In genomic region chr7:50724526-50725520, GRCh38 we compare ENCODE assay signal across 22 cellular contexts. TPM values are rescaled to one million over a fixed set of nuclear protein-coding genes. Genes with fewer than 3 reads are reported as not detected.
A peak's percentile ranks its signal among the peaks of the same experiment; 100 is the strongest.
DNase-seq lines count a peak whose midpoint lies in the region; ATAC-seq, FAIRE-seq and TF ChIP-seq lines count a peak whose summit lies in the region.
"Had no signal": no experiment of that assay in that cellular context is flagged by ENCODE, and none has a peak within 500 bp of the region (broad histone marks: within the 10 kb centered on the region; RNA-seq: fewer than 3 reads in every experiment).

No MANE protein-coding gene starts in this region.

- H3K9ac ChIP-seq in BLaER1 (peak overlapping the region; percentile 2; the same call in 1 of the 2 replicates), K562 (ENCODE audit: insufficient read depth in 1 of 2, low read depth in 2 of 2, low read length in 2 of 2) (no peak overlapping the region)

- H3K4me2 ChIP-seq in BLaER1, result peak overlapping the region; percentile 86
- H3K4me2 ChIP-seq in K562 (ENCODE audit: insufficient read depth, low read length), result no peak overlapping the region
- H3K4me2 ChIP-seq in OCI-LY7 (ENCODE audit: low read length), result no peak overlapping the region

- 85% methylated on average over 18 of the region's 18 CpGs for WGBS in K562 (ENCODE audit: insufficient coverage, low coverage, missing lambda C conversion rate)
- 84 to 92% methylated on average over 14 of the region's 18 CpGs for WGBS in mesodermal cell (ENCODE audit: insufficient coverage in 2 of 2), 2 experiments

- H3K27me3 ChIP-seq in BLaER1 (no peaks in the 10 kb centered on the region), K562 (ENCODE audit: control insufficient read depth in 2 of 2, insufficient read depth in 2 of 2, low read length in 2 of 2) (no peaks in the 10 kb centered on the region)
- H3K27me3 ChIP-seq: heart left ventricle, testis had no signal

- CTCF ChIA-PET in K562 (lab: Yijun Ruan, JAX; ENCODE audit: low intra/inter-chr PET ratio) (no interaction called here), OCI-LY7 (lab: Charles Lee; ENCODE audit: unreplicated experiment) (interaction anchor here (0.6 kb wide), 1 partner anchor 87 kb away, joined by 3 read pairs; no protein-coding TSS in a partner anchor)

- no peak for TF ChIP-seq EP300 in K562 (IDR thresholded peaks at IDR 0.05; ENCODE audit: low read length)

- H3K9me1 ChIP-seq in K562 (ENCODE audit: control insufficient read depth, insufficient read depth, low read length), result no peaks in the 10 kb centered on the region

- ATAC-seq in K562 (peak; percentile 25; the same call in 2 of the 3 replicates), GM19023 (IDR thresholded peaks at IDR 0.05; ENCODE audit: unreplicated experiment) (no peak)
- ATAC-seq: activated T-helper 17 cell treated with anti-CD3 and anti-CD28 coated beads, Interleukin-2, amount 50 U/mL, for 72 hours; heart left ventricle had no signal

- H3K9me3 ChIP-seq in BLaER1 (no peaks in the 10 kb centered on the region), K562 (replicated peaks; ENCODE audit: control insufficient read depth, insufficient read depth, low read depth, low read length) (no peaks in the 10 kb centered on the region), mesodermal cell (ENCODE audit: control insufficient read depth, low read length) (no peaks in the 10 kb centered on the region), OCI-LY7 (ENCODE audit: low read length) (no peaks in the 10 kb centered on the region)
- H3K9me3 ChIP-seq: heart left ventricle, testis had no signal

- no TSS peak for BruUV-seq in K562 (replicated peaks; lab: Mats Ljungman, UMichigan)
- BruUV-seq in OCI-LY7 (replicated peaks; lab: Mats Ljungman, UMichigan), result no TSS peak

- no peak for FAIRE-seq in K562 (lab: Jason Lieb, UNC)
- FAIRE-seq: islet of Langerhans had no signal

- no peak for TF ChIP-seq RAD21 in K562 (CRISPR knock-in tag; conservative IDR thresholded peaks at IDR 0.05 in 1 of 2, IDR thresholded peaks at IDR 0.05 in 1 of 2)

- TF ChIP-seq POLR2A in K562 (conservative IDR thresholded peaks at IDR 0.05), result no peak

- H3K36me3 ChIP-seq in BLaER1, result peaks cover 34% of the 10 kb centered on the region
- H3K36me3 ChIP-seq in K562 (ENCODE audit: control insufficient read depth, insufficient read depth, low read length), result peaks cover 14% of the 10 kb centered on the region; the same call in 1 of the 3 replicates
- H3K36me3 ChIP-seq in mesodermal cell (ENCODE audit: control insufficient read depth, insufficient read depth, low read length), result peaks cover 33% of the 10 kb centered on the region
- H3K36me3 ChIP-seq in OCI-LY7 (ENCODE audit: insufficient read depth, low read length), result no peaks in the 10 kb centered on the region
- H3K36me3 ChIP-seq: WERI-Rb-1 had no signal

- H2AFZ ChIP-seq in K562 (ENCODE audit: low read depth, low read length), result no peak overlapping the region
- H2AFZ ChIP-seq in OCI-LY7 (ENCODE audit: low read length), result no peak overlapping the region

- H3K4me3 ChIP-seq in BLaER1 (peak overlapping the region; percentile 38), K562 (no peak overlapping the region), mesodermal cell (ENCODE audit: extremely low read depth, insufficient read depth, low read length, poor library complexity, severe bottlenecking) (no peak overlapping the region), OCI-LY7 (ENCODE audit: low read depth, low read length, poor library complexity, severe bottlenecking) (no peak overlapping the region)
- no peak overlapping the region for H3K4me3 ChIP-seq in Jurkat, Clone E6-1 (ENCODE audit: low read length)
- H3K4me3 ChIP-seq: heart left ventricle, testis had no signal

- H4K20me1 ChIP-seq in BLaER1 (peaks cover 10% of the 10 kb centered on the region; the same call in 1 of the 2 replicates), K562 (replicated peaks; ENCODE audit: control insufficient read depth, insufficient read depth, low read length) (peaks cover 34% of the 10 kb centered on the region), OCI-LY7 (ENCODE audit: insufficient read depth, low read length) (no peaks in the 10 kb centered on the region)

- H3K9me2 ChIP-seq in OCI-LY7 (ENCODE audit: insufficient read depth, low read length), result no peaks in the 10 kb centered on the region

- H3K79me2 ChIP-seq in K562 (ENCODE audit: control insufficient read depth, insufficient read depth, low read length), result peaks cover 74% of the 10 kb centered on the region
- H3K79me2 ChIP-seq in OCI-LY7 (ENCODE audit: insufficient read depth, low read depth, low read length), result no peaks in the 10 kb centered on the region

- intact Hi-C loops in K562 (cut with micrococcal nuclease), result loop anchor here (5.0 kb wide), 1 partner anchor 67 kb away; no protein-coding TSS in a partner anchor
- intact Hi-C loops in OCI-LY7 (cut with micrococcal nuclease; ENCODE audit: unreplicated experiment), result no loop called here

- peak; percentile 11 for DNase-seq in Jurkat, Clone E6-1 (ENCODE audit: low read depth, low spot score)
- DNase-seq in K562 (ENCODE audit: extremely low read depth in 1 of 4, low spot score in 3 of 4), result no peak
- DNase-seq in NCI-H524 (lab: John Stamatoyannopoulos, UW), result no peak
- DNase-seq in OCI-LY7 (ENCODE audit: low spot score), result no peak
- no peak for DNase-seq in NCI-H510A (lab: John Stamatoyannopoulos, UW)
- DNase-seq: amniotic stem cell; CD4-positive, alpha-beta memory T cell; DND-41; effector CD8-positive, alpha-beta T cell; heart left ventricle; MV-4-11; NCI-H187 treated with DMSO at 0.1 percent for 48 hours; NK-92 treated with Interleukin-12 subunit alpha and Interleukin-12 subunit beta, amount 100 ng/mL, for 24 hours; SW 1271; WERI-Rb-1 had no signal

- POLR2A ChIA-PET in K562 (lab: Yijun Ruan, JAX) (no interaction called here), OCI-LY7 (lab: Charles Lee) (no interaction called here)

- H3K4me1 ChIP-seq in BLaER1, result peaks cover 64% of the 10 kb centered on the region
- H3K4me1 ChIP-seq in K562 (replicated peaks in 1 of 2; ENCODE audit: control insufficient read depth in 2 of 2, insufficient read depth in 2 of 2, low read length in 2 of 2), result peaks cover 3 to 10% of the 10 kb centered on the region in 2 experiments; a peak in 3 of 5 replicates
- peaks cover 38% of the 10 kb centered on the region for H3K4me1 ChIP-seq in mesodermal cell (ENCODE audit: control insufficient read depth, insufficient read depth, low read length, poor library complexity, severe bottlenecking)
- H3K4me1 ChIP-seq in OCI-LY7 (ENCODE audit: insufficient read depth, low read length, poor library complexity, severe bottlenecking), result no peaks in the 10 kb centered on the region

- in situ Hi-C loops in K562 (cut with MboI), result no loop called here

- H3K27ac ChIP-seq in BLaER1 (peak overlapping the region; percentile 50), K562 (ENCODE audit: extremely low read depth, low read depth, low read length) (no peak overlapping the region), mesodermal cell (ENCODE audit: low read depth, low read length, severe bottlenecking) (peak overlapping the region; percentile 49), OCI-LY7 (ENCODE audit: low read depth, low read length, poor library complexity, severe bottlenecking) (no peak overlapping the region)
- H3K27ac ChIP-seq: RWPE1, testis, WERI-Rb-1 had no signal

- TF ChIP-seq CTCF in K562 (IDR thresholded peaks at IDR 0.05 in 2 of 3, conservative IDR thresholded peaks at IDR 0.05 in 1 of 3; ENCODE audit: insufficient read depth in 2 of 3, low read depth in 1 of 3, low read length in 3 of 3), result no peak
- TF ChIP-seq CTCF in OCI-LY7 (conservative IDR thresholded peaks at IDR 0.05; ENCODE audit: low read length), result no peak

TF ChIP-seq in K562, 482 proteins besides CTCF, POLR2A, EP300 and RAD21:
- TF ChIP-seq CBFB (CRISPR knock-in tag; IDR thresholded peaks at IDR 0.05) (no peak), ZNF263 (CRISPR knock-in tag; IDR thresholded peaks at IDR 0.05; ENCODE audit: borderline replicate concordance) (peak; percentile 41; the same call in 1 of the 2 replicates), SMAD4 (CRISPR knock-in tag; conservative IDR thresholded peaks at IDR 0.05) (no peak), U2AF1 (optimal IDR thresholded peaks at IDR 0.05; ENCODE audit: low read depth, low read length) (no peak)

RNA-seq across cellular contexts. Expression of gene GRB10, which starts 57.9 kb away (rescaled TPM):
- polyA plus RNA-seq in Jurkat, Clone E6-1 (2012; ENCODE audit: insufficient read depth, insufficient read length), result 16.2 TPM
- total RNA-seq in K562 (2011; cell fraction: chromatin; rRNA removed; ENCODE audit: low replicate concordance), result 155 and 246 TPM in 2 replicates
- 95.1 and 108 TPM in 2 replicates for total RNA-seq in K562 (2011; cell fraction: nucleolus; rRNA removed)
- 149 and 184 TPM in 2 replicates for total RNA-seq in K562 (2011; cell fraction: nucleoplasm; rRNA removed)
- total RNA-seq in K562 (2014; rRNA removed), result 56.5 and 57.4 TPM in 2 replicates
- total RNA-seq in K562 (2014; rRNA removed; fragmentation: Illumina TruSeq; extraction: Trizol), result 43.4 and 44.0 TPM in 2 replicates
- total RNA-seq in K562 (2015; rRNA removed; fragmentation: Illumina TruSeq; extraction: Trizol), result 25.8 and 28.6 TPM in 2 replicates
- total RNA-seq in K562 (2021), result 77.7 and 88.5 TPM in 2 replicates
- 26.9 and 28.0 TPM in 2 replicates for polyA plus RNA-seq in K562 (2011; rRNA removed)
- polyA plus RNA-seq in K562 (2011; cell fraction: cytosol; rRNA removed), result 24.2 and 25.9 TPM in 2 replicates
- 56.8 and 69.8 TPM in 2 replicates for polyA plus RNA-seq in K562 (2011; cell fraction: nucleus; rRNA removed)
- polyA plus RNA-seq in K562 (2012), result 33.8 and 79.4 TPM in 2 replicates
- 48.1 and 49.0 TPM in 2 replicates for polyA plus RNA-seq in K562 (2014; fragmentation: Illumina TruSeq; extraction: Trizol)
- polyA plus RNA-seq in K562 (2014; fragmentation: Nextera tagmentation; extraction: Ambion mirVana), result 1 to 10 TPM; 8.9 to 9.9 TPM
- 39.0 and 40.7 TPM in 2 replicates for polyA plus RNA-seq in K562 (2014; rRNA removed)
- 62.8 and 74.1 TPM in 2 replicates for polyA minus RNA-seq in K562 (2011; rRNA and poly(A)+ RNA removed)
- polyA minus RNA-seq in K562 (2011; cell fraction: cytosol; rRNA and poly(A)+ RNA removed), result 35.8 and 51.6 TPM in 2 replicates
- polyA minus RNA-seq in K562 (2011; cell fraction: nucleus; rRNA and poly(A)+ RNA removed), result 75.0 and 114 TPM in 2 replicates
- 51.5 TPM for polyA plus RNA-seq in mesodermal cell (2013, experiment 1 of 2)
- polyA plus RNA-seq in mesodermal cell (2013, experiment 2 of 2), result 45.9 TPM
- total RNA-seq in OCI-LY7 (2014; rRNA removed; shearing (Covaris generic)), result not detected in 2 replicates
- total RNA-seq in OCI-LY7 (2022), result not detected in 2 replicates

Comparison
In these comparisons a context has a peak if more than half of its experiments do, and no peak if none do; other contexts are left out.
1. H3K27ac ChIP-seq: peak in BLaER1 (single experiment) and mesodermal cell (single experiment); none in K562 (single experiment) and OCI-LY7 (single experiment).
2. RNA of gene GRB10, which starts 57.9 kb away (total RNA-seq): 25.8 to 246 TPM in K562; not detected in OCI-LY7; every median in the first group is over 10 times any median in the second.